In the genomic region with DNA sequence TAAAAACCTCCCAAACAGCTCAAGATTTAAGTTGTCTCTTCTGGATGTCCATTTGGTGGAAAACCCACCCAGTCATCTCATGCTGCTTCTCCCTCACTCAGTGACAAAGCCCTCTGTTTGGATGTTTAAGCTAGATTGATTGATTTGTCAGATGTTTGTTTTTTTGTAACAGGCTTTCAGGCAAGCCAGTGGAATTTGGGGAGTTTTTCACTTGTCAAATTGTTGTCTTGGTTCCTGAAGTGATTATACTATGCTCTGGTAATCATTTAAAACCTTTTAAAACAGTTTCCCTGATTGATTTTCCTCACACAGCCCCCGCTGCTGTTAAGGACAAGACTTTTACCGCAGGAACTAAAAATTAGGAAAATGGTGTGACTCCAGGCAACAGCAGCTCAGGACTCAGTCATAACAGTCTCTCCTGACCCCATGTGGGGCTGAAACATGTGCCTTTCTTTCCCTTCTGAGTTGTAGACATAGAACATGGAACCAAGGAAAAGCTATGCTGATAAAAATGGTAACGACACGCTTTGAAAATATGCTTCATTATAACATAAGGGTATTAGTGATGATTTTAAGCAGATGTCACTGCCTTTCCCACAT, we compare ENCODE assay signal across 13 cellular contexts. TPM values are rescaled to one million over a fixed set of nuclear protein-coding genes. Genes with fewer than 3 reads are reported as not detected.
A peak's percentile ranks its signal among the peaks of the same experiment; 100 is the strongest.
DNase-seq lines count a peak whose midpoint lies in the region; ATAC-seq lines count a peak whose summit lies in the region.
"Had no signal": no experiment of that assay in that cellular context is flagged by ENCODE, and none has a peak within 500 bp of the region (broad histone marks: within the 10 kb centered on the region; RNA-seq: fewer than 3 reads in every experiment).

No MANE protein-coding gene starts in this region.

- H2BK15ac ChIP-seq in mesenchymal stem cell (ENCODE audit: low read depth, poor library complexity, severe bottlenecking): no peak overlapping the region

- H2BK5ac ChIP-seq in mesenchymal stem cell (ENCODE audit: low read depth, low read length, poor library complexity, severe bottlenecking): no peak overlapping the region

- H4K20me1 ChIP-seq in GM23248 (ENCODE audit: insufficient read depth): no peaks in the 10 kb centered on the region

- 0 out of 2 replicates have a peak overlapping the region, but pooled peaks have one; percentile 8 for H3K4me3 ChIP-seq in GM23248
- H3K4me3 ChIP-seq in adipocyte (ENCODE audit: low read length): no peak overlapping the region
- peak overlapping the region in 1 of 2 experiments; percentile 39 for H3K4me3 ChIP-seq in mesenchymal stem cell (ENCODE audit: insufficient read depth in 1 of 2, low read depth in 1 of 2, low read length in 2 of 2)
- H3K4me3 ChIP-seq in skeletal muscle satellite cell (ENCODE audit: low read length): no peak overlapping the region
- H3K4me3 ChIP-seq: K562 had no signal

- in situ Hi-C loops in GM23248 (cut with MboI): no loop called here

- no peak overlapping the region for H4K8ac ChIP-seq in mesenchymal stem cell (ENCODE audit: low read length)

- WGBS in GM23248 (ENCODE audit: low coverage in 1 of 2, low lambda C conversion rate in 2 of 2, missing lambda C conversion rate in 2 of 2), 2 experiments: 21 to 25% methylated on average over 4 of the region's 4 CpGs
- 43% methylated on average over 2 of the region's 4 CpGs for WGBS in mesenchymal stem cell

- H3K36me3 ChIP-seq in GM23248 (ENCODE audit: low read depth) (no peaks in the 10 kb centered on the region), adipocyte (ENCODE audit: control insufficient read depth, insufficient read depth, low read length, severe bottlenecking) (no peaks in the 10 kb centered on the region), mesenchymal stem cell (ENCODE audit: control insufficient read depth in 1 of 2, insufficient read depth in 2 of 2, low read depth in 1 of 2, low read length in 2 of 2) (peaks cover 0 to 3% of the 10 kb centered on the region in 2 experiments), skeletal muscle satellite cell (ENCODE audit: insufficient read depth, low read length) (no peaks in the 10 kb centered on the region)

- no peak overlapping the region for H3K23ac ChIP-seq in mesenchymal stem cell (ENCODE audit: low read length in 2 of 2)

- H2AFZ ChIP-seq in GM23248 (no peak overlapping the region), mesenchymal stem cell (ENCODE audit: low read depth, low read length) (no peak overlapping the region)

- H3K4me1 ChIP-seq in GM23248 (ENCODE audit: insufficient read depth): peaks cover 24% of the 10 kb centered on the region
- H3K4me1 ChIP-seq in adipocyte (ENCODE audit: control insufficient read depth, insufficient read depth, low read length): peaks cover 25% of the 10 kb centered on the region
- peaks cover 14% of the 10 kb centered on the region for H3K4me1 ChIP-seq in mesenchymal stem cell (ENCODE audit: control insufficient read depth, insufficient read depth, low read depth, low read length)
- peaks cover 21% of the 10 kb centered on the region for H3K4me1 ChIP-seq in skeletal muscle satellite cell (ENCODE audit: control insufficient read depth, insufficient read depth, low read length)

- no peaks in the 10 kb centered on the region for H3K79me2 ChIP-seq in GM23248 (ENCODE audit: insufficient read depth)

- H3K4me2 ChIP-seq in GM23248 (ENCODE audit: unreplicated experiment): peak overlapping the region; percentile 39
- H3K4me2 ChIP-seq in mesenchymal stem cell (ENCODE audit: low read length, poor library complexity, severe bottlenecking): no peak overlapping the region
- peak overlapping the region; percentile 40 for H3K4me2 ChIP-seq in skeletal muscle satellite cell (ENCODE audit: low read length)

- H3K27me3 ChIP-seq in GM23248 (replicated peaks; ENCODE audit: insufficient read depth) (no peaks in the 10 kb centered on the region), adipocyte (replicated peaks; ENCODE audit: control insufficient read depth, insufficient read depth, low read length) (no peaks in the 10 kb centered on the region), mesenchymal stem cell (ENCODE audit: control insufficient read depth in 1 of 2, insufficient read depth in 1 of 2, low read length in 2 of 2) (no peaks in the 10 kb centered on the region), skeletal muscle satellite cell (ENCODE audit: control insufficient read depth, insufficient read depth, low read length) (peaks cover 30% of the 10 kb centered on the region)

- ATAC-seq in GM19023 (IDR thresholded peaks at IDR 0.05; ENCODE audit: unreplicated experiment): no peak
- no peak for ATAC-seq in GM18909 (IDR thresholded peaks at IDR 0.05; ENCODE audit: poor library complexity, unreplicated experiment)
- ATAC-seq in HG02884 (IDR thresholded peaks at IDR 0.05; ENCODE audit: unreplicated experiment): no peak
- ATAC-seq in HG03175 (IDR thresholded peaks at IDR 0.05; ENCODE audit: unreplicated experiment): no peak
- ATAC-seq: K562 had no signal

- no peak overlapping the region for H3K14ac ChIP-seq in mesenchymal stem cell (ENCODE audit: low read length in 2 of 2)

- H3K18ac ChIP-seq in mesenchymal stem cell (ENCODE audit: low read depth in 1 of 2, low read length in 2 of 2): no peak overlapping the region

- H2AK5ac ChIP-seq in mesenchymal stem cell (ENCODE audit: low read length, severe bottlenecking): no peak overlapping the region

- no peak overlapping the region for H2BK12ac ChIP-seq in mesenchymal stem cell (ENCODE audit: low read length in 2 of 2)

- H3K9me3 ChIP-seq in GM23248 (ENCODE audit: low read depth) (no peaks in the 10 kb centered on the region), adipocyte (ENCODE audit: control insufficient read depth, low read length) (no peaks in the 10 kb centered on the region), mesenchymal stem cell (ENCODE audit: control insufficient read depth, low read length) (no peaks in the 10 kb centered on the region), skeletal muscle satellite cell (replicated peaks; ENCODE audit: low read length) (peaks cover 9% of the 10 kb centered on the region)

- H3K27ac ChIP-seq in GM23248: no peak overlapping the region
- H3K27ac ChIP-seq in mesenchymal stem cell (ENCODE audit: low read length, poor library complexity, severe bottlenecking): no peak overlapping the region
- H3K27ac ChIP-seq: HL-60 had no signal

- H3K9ac ChIP-seq in GM23248 (no peak overlapping the region), adipocyte (ENCODE audit: low read length) (peak overlapping the region; percentile 47), mesenchymal stem cell (ENCODE audit: low read length) (peak overlapping the region; percentile 62), skeletal muscle satellite cell (ENCODE audit: low read depth, low read length) (no peak overlapping the region)

- H3F3A ChIP-seq in GM23248 (ENCODE audit: insufficient read depth): peaks cover 10% of the 10 kb centered on the region; the same call in 1 of the 2 replicates

- H3K9me2 ChIP-seq in GM23248 (ENCODE audit: insufficient read depth): no peaks in the 10 kb centered on the region

- H4K91ac ChIP-seq in mesenchymal stem cell (ENCODE audit: low read length): no peak overlapping the region

- DNase-seq in GM23248 (no peak), adipocyte (ENCODE audit: low read depth) (no peak), mesenchymal stem cell (no peak)
- DNase-seq: GOT3, NCI-H1092 treated with DMSO at 0.1 percent for 48 hours, NCI-H187 had no signal

- H3K79me1 ChIP-seq in mesenchymal stem cell (replicated peaks; ENCODE audit: low read length, poor library complexity, severe bottlenecking): no peaks in the 10 kb centered on the region

- no peak overlapping the region for H3K4ac ChIP-seq in mesenchymal stem cell (ENCODE audit: low read depth in 1 of 2, low read length in 2 of 2)

- no peak overlapping the region for H2BK120ac ChIP-seq in mesenchymal stem cell (ENCODE audit: low read depth, low read length)

RNA-seq across cellular contexts. Expression of a gene that starts 40.8 kb away (rescaled TPM):
- total RNA-seq in GM23248 (2014; rRNA removed; shearing (Covaris generic)): 82.5 and 101 TPM in 2 replicates
- polyA plus RNA-seq in GM23248 (2016; fragmentation: Nextera tagmentation; extraction: Ambion mirVana): 31.6 and 34.0 TPM in 2 replicates
- 26.4 TPM for polyA plus RNA-seq in mesenchymal stem cell (2013, experiment 1 of 2)
- 25.9 TPM for polyA plus RNA-seq in mesenchymal stem cell (2013, experiment 2 of 2)
- 72.5 and 78.6 TPM in 2 replicates for total RNA-seq in skeletal muscle satellite cell (2012; rRNA removed)

Comparison
In these comparisons a context has a peak if more than half of its experiments do, and no peak if none do; other contexts are left out.
1. H3K9ac ChIP-seq: peak in adipocyte (single experiment) and mesenchymal stem cell (single experiment); none in GM23248 (single experiment) and skeletal muscle satellite cell (single experiment).